7 cellular contexts compared by ENCODE assay signal in the genomic region with DNA sequence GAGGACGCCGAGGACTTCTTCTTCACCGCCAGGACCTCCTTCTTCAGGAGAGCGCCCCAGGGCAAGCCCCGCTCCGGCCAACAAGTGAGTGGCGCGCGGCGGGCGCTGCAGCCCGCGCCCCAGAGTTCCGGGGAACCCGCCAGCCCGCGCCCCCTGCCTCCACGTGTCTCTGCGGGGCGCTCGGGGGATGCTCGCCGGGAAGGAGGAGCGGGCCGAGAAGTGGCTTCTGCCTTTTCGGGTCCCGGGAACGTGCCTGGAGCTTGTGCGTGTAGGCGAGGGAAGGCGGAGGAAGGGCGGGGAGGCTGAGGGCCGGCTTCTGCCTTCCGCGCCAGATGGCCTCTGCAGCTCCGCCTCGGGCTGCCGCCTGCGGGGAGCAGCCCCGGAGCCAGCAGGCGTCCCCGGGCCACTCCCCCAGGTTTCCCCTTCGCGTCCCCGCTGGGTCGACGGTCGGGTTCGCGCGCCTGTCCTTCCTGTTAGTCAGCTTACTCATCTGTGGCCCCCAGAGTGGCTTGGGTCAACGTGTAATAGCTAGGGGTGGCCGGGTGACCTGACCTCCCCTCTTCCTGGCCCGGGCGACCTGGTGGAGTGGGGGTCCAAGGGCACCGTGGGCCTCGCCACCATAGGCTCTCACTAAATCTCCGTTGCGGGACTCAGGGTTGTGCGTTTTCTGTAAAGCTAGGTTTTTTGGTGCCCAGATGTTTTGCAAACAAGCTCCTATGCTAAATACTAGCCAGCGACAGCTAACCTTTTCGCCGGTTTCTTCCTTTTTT. TPM values are rescaled to one million over a fixed set of nuclear protein-coding genes. Genes with fewer than 3 reads are reported as not detected.
A peak's percentile ranks its signal among the peaks of the same experiment; 100 is the strongest.
DNase-seq lines count a peak whose midpoint lies in the region; ATAC-seq, FAIRE-seq and TF ChIP-seq lines count a peak whose summit lies in the region.

No MANE protein-coding gene starts in this region.

- peak overlapping the region; percentile 96 for H3K27ac Mint-ChIP-seq in activated B cell treated with CpG ODN at 0.5 μM for 24 hours
- H3K27ac Mint-ChIP-seq in central memory CD8-positive, alpha-beta T cell (ENCODE audit: low read depth): peak overlapping the region; percentile 94

- no peaks in the 10 kb centered on the region for H3K27me3 Mint-ChIP-seq in activated B cell treated with CpG ODN at 0.5 μM for 24 hours
- H3K27me3 Mint-ChIP-seq in central memory CD8-positive, alpha-beta T cell: no peaks in the 10 kb centered on the region

- H3K4me3 ChIP-seq in HEK293 (ENCODE audit: low read depth, low read length) (peak overlapping the region; percentile 78), HepG2 (replicated peaks in 1 of 3; ENCODE audit: insufficient read depth in 1 of 3, low read depth in 2 of 3, low read length in 3 of 3) (peak overlapping the region; percentile 84 to 97 (median 95))

- TF ChIP-seq RAD21 in HepG2 (CRISPR knock-in tag; IDR thresholded peaks at IDR 0.05): no peak

- peak overlapping the region; percentile 81 for H3K9ac ChIP-seq in HepG2 (ENCODE audit: insufficient read depth, low read depth, low read length)

- peaks cover 39% of the 10 kb centered on the region for H3K36me3 Mint-ChIP-seq in activated B cell treated with CpG ODN at 0.5 μM for 24 hours (ENCODE audit: low read depth)
- peaks cover 47% of the 10 kb centered on the region for H3K36me3 Mint-ChIP-seq in central memory CD8-positive, alpha-beta T cell (ENCODE audit: insufficient read depth)

- ATAC-seq in activated B cell treated with CpG ODN at 0.5 μM for 24 hours (ENCODE audit: low read depth) (peak; percentile 68), HepG2 (peak; percentile 74)
- ATAC-seq in central memory CD8-positive, alpha-beta T cell (replicated peaks; ENCODE audit: extremely low read depth, poor library complexity, severe bottlenecking): peak; percentile 53

- H3K79me2 ChIP-seq in HepG2 (ENCODE audit: insufficient read depth, low read length): peaks cover 39% of the 10 kb centered on the region

- H3K27me3 ChIP-seq in HepG2 (ENCODE audit: control insufficient read depth in 1 of 2, insufficient read depth in 2 of 2, low read length in 2 of 2): no peaks in the 10 kb centered on the region; a peak in 1 of 5 replicates

- in situ Hi-C loops in HepG2 (cut with HindIII; ENCODE audit: extremely low pct_ligation_motif_present, low pct_unique_long_range_greater_than_20kb): no loop called here

- peaks cover 3 to 5% of the 10 kb centered on the region in 2 experiments; a peak in 2 of 3 replicates for H3K36me3 ChIP-seq in HEK293 (ENCODE audit: control insufficient read depth in 2 of 2, insufficient read depth in 1 of 2, low read length in 2 of 2)
- H3K36me3 ChIP-seq in HepG2 (replicated peaks in 1 of 2; ENCODE audit: control insufficient read depth in 1 of 2, insufficient read depth in 2 of 2, low read length in 2 of 2): no peaks in the 10 kb centered on the region

- 2% methylated on average over 5 of the region's 63 CpGs for WGBS in HepG2 (ENCODE audit: low lambda C conversion rate)

- H2AFZ ChIP-seq in HepG2 (ENCODE audit: low read length): no peak overlapping the region

- POLR2A ChIA-PET in HEK293 (lab: Yijun Ruan, JAX) (interaction anchor here (0.8 to 1.7 kb wide), 6 partner anchors 15 to 157 kb away, joined by 3 to 9 read pairs (median 4); no protein-coding TSS in a partner anchor), activated B cell treated with CpG ODN at 0.5 μM for 24 hours (lab: Charles Lee) (interaction anchor here (0.9 to 11.4 kb wide), 14 partner anchors 13 to 87 kb away, joined by 3 to 256 read pairs (median 4); no protein-coding TSS in a partner anchor), HepG2 (lab: Yijun Ruan, JAX) (interaction anchor here (0.9 to 3.5 kb wide), 4 partner anchors 15 to 59 kb away, joined by 3 to 23 read pairs (median 8); no protein-coding TSS in a partner anchor)

- TF ChIP-seq CTCF in HEK293 (tag by site-specific recombination; IDR thresholded peaks at IDR 0.05): peak; percentile 52
- no peak for TF ChIP-seq CTCF in activated B cell treated with CpG ODN at 0.5 μM for 24 hours (IDR thresholded peaks at IDR 0.05)
- TF ChIP-seq CTCF in HepG2 (CRISPR knock-in tag; IDR thresholded peaks at IDR 0.05): no peak

- peak overlapping the region; percentile 89 for H3K4me2 ChIP-seq in HepG2 (ENCODE audit: low read depth, low read length)

- H3K4me1 ChIP-seq in HEK293 (ENCODE audit: control insufficient read depth, insufficient read depth, low read length) (no peaks in the 10 kb centered on the region), HepG2 (ENCODE audit: insufficient read depth, low read length) (peaks cover 34% of the 10 kb centered on the region)

- intact Hi-C loops in activated B cell treated with CpG ODN at 0.5 μM for 24 hours (cut with micrococcal nuclease) (loop anchor here (1.0 to 2.0 kb wide), 6 partner anchors 10 to 558 kb away; a partner anchor contains a TSS), HepG2 (cut with micrococcal nuclease; ENCODE audit: unreplicated experiment) (loop anchor here (1.0 to 5.0 kb wide), 3 partner anchors 14 to 87 kb away; no protein-coding TSS in a partner anchor)

- H3K4me1 Mint-ChIP-seq in activated B cell treated with CpG ODN at 0.5 μM for 24 hours: peaks cover 50% of the 10 kb centered on the region
- peaks cover 42% of the 10 kb centered on the region for H3K4me1 Mint-ChIP-seq in central memory CD8-positive, alpha-beta T cell

- no peaks in the 10 kb centered on the region for H4K20me1 ChIP-seq in HepG2 (ENCODE audit: insufficient read depth, low read length)

- H3K9me3 ChIP-seq in HEK293 (ENCODE audit: control insufficient read depth, insufficient read depth, low read depth, low read length) (no peaks in the 10 kb centered on the region), HepG2 (ENCODE audit: low read length) (no peaks in the 10 kb centered on the region)

- H3K27ac ChIP-seq in HEK293 (ENCODE audit: extremely low read depth, low read depth, low read length): peak overlapping the region; percentile 93
- peak overlapping the region; percentile 80 for H3K27ac ChIP-seq in HepG2 (ENCODE audit: extremely low read length, insufficient read depth, low read length)

- peak overlapping the region; percentile 99 for H3K4me3 Mint-ChIP-seq in activated B cell treated with CpG ODN at 0.5 μM for 24 hours
- H3K4me3 Mint-ChIP-seq in central memory CD8-positive, alpha-beta T cell: peak overlapping the region; percentile 98

- CTCF ChIA-PET in HEK293 (lab: Yijun Ruan, JAX) (interaction anchor here (0.7 to 1.8 kb wide), 3 partner anchors 36 to 86 kb away, joined by 3 to 8 read pairs (median 5); no protein-coding TSS in a partner anchor), activated B cell treated with CpG ODN at 0.5 μM for 24 hours (lab: Charles Lee) (interaction anchor here (0.6 to 3.0 kb wide), 9 partner anchors 8 to 87 kb away, joined by 3 to 9 read pairs (median 6); no protein-coding TSS in a partner anchor), HepG2 (lab: Yijun Ruan, JAX; ENCODE audit: low intra/inter-chr PET ratio, low total read pairs) (no interaction called here)

- no TSS peak for BruUV-seq in HepG2 (replicated peaks; lab: Mats Ljungman, UMichigan)

- no peak for FAIRE-seq in HepG2 (lab: Jason Lieb, UNC)

- DNase-seq in MV-4-11 (lab: John Stamatoyannopoulos, UW) (peak; percentile 42), activated B cell treated with CpG ODN at 0.5 μM for 24 hours (peak; percentile 81), HepG2 (ENCODE audit: low spot score) (peak; percentile 44)
- DNase-seq in central memory CD8-positive, alpha-beta T cell (ENCODE audit: low spot score in 2 of 2): peak; percentile 47 to 59
- DNase-seq in stimulated activated CD4-positive, alpha-beta T cell treated with anti-CD3 and anti-CD28 coated beads, TNF-alpha, amount 100 ng/mL, for 48 hours (ENCODE audit: low read depth in 3 of 3): peak; percentile 40 to 53 (median 40)

- H3K9me3 Mint-ChIP-seq in activated B cell treated with CpG ODN at 0.5 μM for 24 hours: no peaks in the 10 kb centered on the region
- H3K9me3 Mint-ChIP-seq in central memory CD8-positive, alpha-beta T cell: no peaks in the 10 kb centered on the region

- TF ChIP-seq POLR2A in GM15510 (IDR thresholded peaks at IDR 0.05; ENCODE audit: borderline replicate concordance, extremely low read depth, insufficient read length) (peak; percentile 56), HepG2 (IDR thresholded peaks at IDR 0.05; ENCODE audit: insufficient read depth in 1 of 2, low read depth in 2 of 2, low read length in 2 of 2) (peak; percentile 44 to 60; a peak in 2 of 4 replicates)

- TF ChIP-seq EP300 in HepG2 (IDR thresholded peaks at IDR 0.05; ENCODE audit: low read depth in 2 of 2, low read length in 2 of 2) (no peak), HepG2 (CRISPR knock-in tag; IDR thresholded peaks at IDR 0.05; ENCODE audit: borderline replicate concordance) (no peak)

TF ChIP-seq in HEK293, 187 proteins besides CTCF, POLR2A, EP300 and RAD21 (continues in another document):
- no peak for TF ChIP-seq ZNF610 (tag by site-specific recombination; IDR thresholded peaks at IDR 0.05; ENCODE audit: borderline replicate concordance)

TF ChIP-seq in HepG2, 621 proteins besides CTCF, POLR2A, EP300 and RAD21 (continues in another document):
- peak; percentile 60; the same call in 1 of the 2 replicates for TF ChIP-seq KDM2A (CRISPR knock-in tag; IDR thresholded peaks at IDR 0.05; ENCODE audit: borderline replicate concordance, low read depth)

RNA-seq across cellular contexts. Expression of a gene that starts 0.6 kb away (rescaled TPM):
- total RNA-seq in activated B cell treated with CpG ODN at 0.5 μM for 24 hours (90.9 and 95.7 TPM in 2 replicates), HepG2 (2016; rRNA removed; fragmentation: Illumina TruSeq; extraction: Trizol) (16.0 and 21.3 TPM in 2 replicates)
- total RNA-seq in HepG2 (2016; cell fraction: cytosol; rRNA removed; fragmentation: Illumina TruSeq; extraction: Trizol; ENCODE audit: low read depth): 6.2 and 7.7 TPM in 2 replicates
- total RNA-seq in HepG2 (2016; cell fraction: insoluble cytoplasmic fraction; rRNA removed; fragmentation: Illumina TruSeq; extraction: Trizol): 13.2 and 20.1 TPM in 2 replicates
- 25.5 and 26.0 TPM in 2 replicates for total RNA-seq in HepG2 (2016; cell fraction: membrane; rRNA removed; fragmentation: Illumina TruSeq; extraction: Trizol)
- 9.1 and 10.8 TPM in 2 replicates for total RNA-seq in HepG2 (2016; cell fraction: nucleus; rRNA removed; fragmentation: Illumina TruSeq; extraction: Trizol)
- 15.4 and 15.5 TPM in 2 replicates for polyA plus RNA-seq in HepG2 (2011; rRNA removed)
- 9.8 and 10.9 TPM in 2 replicates for polyA plus RNA-seq in HepG2 (2011; cell fraction: cytosol; rRNA removed)
- polyA plus RNA-seq in HepG2 (2011; cell fraction: nucleus; rRNA removed): 3.9 and 5.1 TPM in 2 replicates
- polyA plus RNA-seq in HepG2 (2012): 7.1 and 11.1 TPM in 2 replicates
- 3.6 and 3.9 TPM in 2 replicates for polyA plus RNA-seq in HepG2 (2016; cell fraction: cytosol; fragmentation: Illumina TruSeq; extraction: Trizol; ENCODE audit: low read depth)
- 19.9 and 21.9 TPM in 2 replicates for polyA plus RNA-seq in HepG2 (2016; cell fraction: insoluble cytoplasmic fraction; fragmentation: Illumina TruSeq; extraction: Trizol; ENCODE audit: low read depth)
- 16.4 and 17.1 TPM in 2 replicates for polyA plus RNA-seq in HepG2 (2016; cell fraction: membrane; fragmentation: Illumina TruSeq; extraction: Trizol; ENCODE audit: low read depth)
- 13.2 and 13.5 TPM in 2 replicates for polyA plus RNA-seq in HepG2 (2016; cell fraction: nucleus; fragmentation: Illumina TruSeq; extraction: Trizol; ENCODE audit: insufficient read depth, low read depth)
- 37.6 and 54.4 TPM in 2 replicates for polyA minus RNA-seq in HepG2 (2011; rRNA and poly(A)+ RNA removed; ENCODE audit: low replicate concordance)
- 13.6 and 15.4 TPM in 2 replicates for polyA minus RNA-seq in HepG2 (2011; cell fraction: cytosol; rRNA and poly(A)+ RNA removed)
- polyA minus RNA-seq in HepG2 (2011; cell fraction: nucleus; rRNA and poly(A)+ RNA removed): 9.4 and 9.9 TPM in 2 replicates

Comparison
In these comparisons a context has a peak if more than half of its experiments do, and no peak if none do; other contexts are left out.
1. Peak in every context shown above with its lines: DNase-seq, ATAC-seq, H3K4me3 ChIP-seq and H3K27ac ChIP-seq.